ENCODE assay signal across 1 cellular context in genomic region chrX:57289089-57289488, GRCh38.
TF ChIP-seq lines count a peak whose summit lies in the region.

No MANE protein-coding gene starts in this region.

TF ChIP-seq in H1, 55 proteins besides CTCF, POLR2A, EP300 and RAD21:
- TF ChIP-seq ASH2L (IDR thresholded peaks at IDR 0.05; ENCODE audit: low read length) (no peak), HDAC6 (IDR thresholded peaks at IDR 0.05; ENCODE audit: low read depth, low read length) (no peak), RXRA (IDR thresholded peaks at IDR 0.05; ENCODE audit: insufficient read depth, low read depth, low read length) (no peak), GABPA (IDR thresholded peaks at IDR 0.05; ENCODE audit: borderline replicate concordance, insufficient read depth, low read length) (no peak), TAF7 (optimal IDR thresholded peaks at IDR 0.05; ENCODE audit: borderline replicate concordance, low read depth, low read length) (no peak), POU5F1 (IDR thresholded peaks at IDR 0.05; ENCODE audit: low read depth, low read length) (no peak), SIRT6 (IDR thresholded peaks at IDR 0.05; ENCODE audit: low read length) (no peak), SIX5 (IDR thresholded peaks at IDR 0.05; ENCODE audit: low read depth, low read length) (no peak), KDM5A (IDR thresholded peaks at IDR 0.05; ENCODE audit: low read length) (no peak), ATF2 (IDR thresholded peaks at IDR 0.05; ENCODE audit: low read length) (no peak), TAF1 (IDR thresholded peaks at IDR 0.05; ENCODE audit: low read depth, low read length) (no peak), ATF3 (IDR thresholded peaks at IDR 0.05; ENCODE audit: insufficient read depth, low read depth, low read length) (no peak)
